Comparison of ENCODE assay signal across 1 cellular context in the genomic region with DNA sequence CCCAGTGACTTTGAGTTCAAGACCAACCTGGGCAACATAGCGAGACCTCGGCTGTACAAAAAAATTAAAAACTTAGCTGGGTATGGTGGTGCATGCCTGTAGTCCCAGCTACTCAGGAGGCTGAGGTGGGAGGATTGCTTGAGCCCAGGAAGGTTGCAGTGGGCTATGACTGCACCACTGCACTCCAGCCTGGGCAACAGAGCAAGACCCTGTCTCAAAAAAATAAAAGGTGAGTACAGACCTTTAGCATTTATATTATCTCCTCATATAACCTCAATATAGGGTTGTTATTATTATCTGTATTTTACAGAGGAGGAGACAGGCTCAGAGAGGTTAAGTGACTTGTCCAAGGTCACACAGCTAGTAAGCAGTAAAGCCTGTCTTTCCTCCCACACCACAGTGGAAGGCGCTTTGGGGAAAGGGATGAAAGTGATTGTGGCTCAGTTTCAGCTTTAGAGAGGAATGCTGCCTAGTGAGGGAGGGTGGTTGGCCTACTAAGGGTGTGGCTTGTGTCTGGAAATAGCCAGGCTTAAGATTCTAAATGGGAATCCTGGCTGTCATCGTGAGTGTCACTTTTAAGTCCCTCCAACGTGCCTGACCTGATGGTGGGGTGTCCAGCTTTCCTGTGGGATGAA.
TF ChIP-seq lines count a peak whose summit lies in the region.

No MANE protein-coding gene starts in this region.

TF ChIP-seq in IMR-90, 13 proteins besides CTCF, POLR2A, EP300 and RAD21:
- no peak for TF ChIP-seq RCOR1 (IDR thresholded peaks at IDR 0.05; ENCODE audit: insufficient replicate concordance, low read length)
- no peak for TF ChIP-seq SMC3 (IDR thresholded peaks at IDR 0.05; ENCODE audit: low read depth, low read length)
- no peak for TF ChIP-seq CHD1 (IDR thresholded peaks at IDR 0.05; ENCODE audit: low read depth, low read length)
- TF ChIP-seq, protein P1, sequence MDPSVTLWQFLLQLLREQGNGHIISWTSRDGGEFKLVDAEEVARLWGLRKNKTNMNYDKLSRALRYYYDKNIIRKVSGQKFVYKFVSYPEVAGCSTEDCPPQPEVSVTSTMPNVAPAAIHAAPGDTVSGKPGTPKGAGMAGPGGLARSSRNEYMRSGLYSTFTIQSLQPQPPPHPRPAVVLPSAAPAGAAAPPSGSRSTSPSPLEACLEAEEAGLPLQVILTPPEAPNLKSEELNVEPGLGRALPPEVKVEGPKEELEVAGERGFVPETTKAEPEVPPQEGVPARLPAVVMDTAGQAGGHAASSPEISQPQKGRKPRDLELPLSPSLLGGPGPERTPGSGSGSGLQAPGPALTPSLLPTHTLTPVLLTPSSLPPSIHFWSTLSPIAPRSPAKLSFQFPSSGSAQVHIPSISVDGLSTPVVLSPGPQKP (IDR thresholded peaks at IDR 0.05; ENCODE audit: borderline replicate concordance, low read depth, low read length) = no peak
- no peak for TF ChIP-seq CEBPB (IDR thresholded peaks at IDR 0.05; ENCODE audit: low read depth, low read length)
- TF ChIP-seq MXI1 (IDR thresholded peaks at IDR 0.05; ENCODE audit: borderline replicate concordance, low read depth, low read length) = no peak
- TF ChIP-seq, protein P2, sequence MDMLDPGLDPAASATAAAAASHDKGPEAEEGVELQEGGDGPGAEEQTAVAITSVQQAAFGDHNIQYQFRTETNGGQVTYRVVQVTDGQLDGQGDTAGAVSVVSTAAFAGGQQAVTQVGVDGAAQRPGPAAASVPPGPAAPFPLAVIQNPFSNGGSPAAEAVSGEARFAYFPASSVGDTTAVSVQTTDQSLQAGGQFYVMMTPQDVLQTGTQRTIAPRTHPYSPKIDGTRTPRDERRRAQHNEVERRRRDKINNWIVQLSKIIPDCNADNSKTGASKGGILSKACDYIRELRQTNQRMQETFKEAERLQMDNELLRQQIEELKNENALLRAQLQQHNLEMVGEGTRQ (IDR thresholded peaks at IDR 0.05; ENCODE audit: low read depth, low read length) = no peak
- TF ChIP-seq NFE2L2 (IDR thresholded peaks at IDR 0.05; ENCODE audit: low read depth, low read length) = no peak
- TF ChIP-seq BHLHE40 (IDR thresholded peaks at IDR 0.05; ENCODE audit: low read depth, low read length) = no peak
- no peak for TF ChIP-seq MAFK (IDR thresholded peaks at IDR 0.05; ENCODE audit: low read depth, low read length)
- no peak for TF ChIP-seq FOS (IDR thresholded peaks at IDR 0.05; ENCODE audit: low read depth, low read length)
- no peak for TF ChIP-seq MAZ (IDR thresholded peaks at IDR 0.05; ENCODE audit: borderline replicate concordance, low read depth, low read length)
- no peak for TF ChIP-seq RFX5 (IDR thresholded peaks at IDR 0.05; ENCODE audit: low read depth, low read length)
